In the genomic region with DNA sequence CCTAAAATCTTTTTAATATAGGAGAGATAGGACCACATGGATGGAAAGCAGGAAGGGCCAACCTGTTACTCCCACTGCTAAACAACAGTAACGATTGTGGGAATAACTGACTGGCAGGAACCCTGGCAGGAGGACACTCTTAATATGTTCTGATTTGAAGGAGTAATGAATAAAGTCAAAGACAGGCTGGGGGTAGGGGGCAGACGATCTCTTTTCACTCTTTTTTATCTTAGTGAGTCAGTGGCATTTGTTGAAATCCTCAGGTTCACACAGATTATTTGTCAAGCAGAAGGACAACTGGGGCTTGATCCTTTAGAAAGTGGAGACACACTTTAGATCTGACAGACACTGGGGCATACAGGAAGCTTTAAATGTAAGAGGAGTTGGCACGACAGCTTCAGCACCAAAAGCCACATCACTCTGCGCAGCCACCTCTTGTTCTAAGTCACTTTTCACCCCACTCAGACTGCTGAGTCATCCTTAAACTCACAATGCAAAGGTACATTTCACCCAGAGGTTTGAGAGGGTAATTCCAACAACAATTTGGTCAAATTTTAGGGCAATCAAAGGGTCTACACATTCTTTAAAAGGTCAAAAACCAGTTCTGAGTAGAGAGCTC, we compare ENCODE assay signal across 1 cellular context.
TF ChIP-seq lines count a peak whose summit lies in the region.

No MANE protein-coding gene starts in this region.

TF ChIP-seq in H1, 55 proteins besides CTCF, POLR2A, EP300 and RAD21 (continued from another document):
- TF ChIP-seq RNF2 (IDR thresholded peaks at IDR 0.05; ENCODE audit: borderline replicate concordance, low read depth, low read length, missing control alignments, poor library complexity, severe bottlenecking) (no peak), BACH1 (IDR thresholded peaks at IDR 0.05; ENCODE audit: low read length) (peak; percentile 94), TEAD4 (IDR thresholded peaks at IDR 0.05; ENCODE audit: low read depth, low read length) (no peak), EZH2 (IDR thresholded peaks at IDR 0.05; ENCODE audit: low read depth, low read length, severe bottlenecking) (no peak), TAF1 (IDR thresholded peaks at IDR 0.05; ENCODE audit: low read depth, low read length) (no peak), POU5F1 (IDR thresholded peaks at IDR 0.05; ENCODE audit: low read depth, low read length) (no peak), SUZ12 (IDR thresholded peaks at IDR 0.05; ENCODE audit: low read length) (no peak), GTF2F1 (IDR thresholded peaks at IDR 0.05; ENCODE audit: borderline replicate concordance, low read depth, low read length) (no peak), BRCA1 (IDR thresholded peaks at IDR 0.05; ENCODE audit: low read depth, low read length) (no peak), EGR1 (IDR thresholded peaks at IDR 0.05; ENCODE audit: borderline replicate concordance, low read depth, low read length) (no peak), SIRT6 (IDR thresholded peaks at IDR 0.05; ENCODE audit: low read length) (no peak)
